In genomic region chr2:54176577-54176976, GRCh38 we compare ENCODE assay signal across 8 cellular contexts.
DNase-seq lines count a peak whose midpoint lies in the region; ATAC-seq and TF ChIP-seq lines count a peak whose summit lies in the region.

No MANE protein-coding gene starts in this region.

- DNase-seq in EH (ENCODE audit: low read depth) (peak; percentile 67), LNCaP clone FGC (ENCODE audit: low read depth) (no peak), ascending aorta (ENCODE audit: low spot score in 2 of 2) (peak in 1 of 2 donors; percentile 65), iPS-NIHi7 (ENCODE audit: extremely low spot score) (peak; percentile 73), upper lobe of right lung (peak; percentile 64)

- no peaks in the 10 kb centered on the region for H3K4me1 ChIP-seq in ascending aorta
- H3K4me1 ChIP-seq in upper lobe of right lung: no peaks in the 10 kb centered on the region

- no peaks in the 10 kb centered on the region for H3K27me3 ChIP-seq in ascending aorta
- no peaks in the 10 kb centered on the region for H3K27me3 ChIP-seq in upper lobe of right lung

- TF ChIP-seq CTCF in LNCaP clone FGC (IDR thresholded peaks at IDR 0.05; ENCODE audit: control insufficient read depth, extremely low read depth, insufficient read depth) (peak; percentile 28; the same call in 1 of the 2 replicates), ascending aorta (IDR thresholded peaks at IDR 0.05) (peak in 2 of 3 experiments; percentile 18 to 55), upper lobe of right lung (IDR thresholded peaks at IDR 0.05) (peak; percentile 48)

- intact Hi-C loops in ascending aorta (cut with DNase I): loop anchor here (10.0 kb wide), 1 partner anchor 658 kb away; no protein-coding TSS in a partner anchor
- intact Hi-C loops in upper lobe of right lung (cut with DNase I): no loop called here

- H3K27ac ChIP-seq in ascending aorta (no peak overlapping the region), upper lobe of right lung (no peak overlapping the region)

- H3K9me3 ChIP-seq in ascending aorta: no peaks in the 10 kb centered on the region
- H3K9me3 ChIP-seq in upper lobe of right lung: no peaks in the 10 kb centered on the region

- H3K36me3 ChIP-seq in ascending aorta: no peaks in the 10 kb centered on the region
- no peaks in the 10 kb centered on the region for H3K36me3 ChIP-seq in upper lobe of right lung

- H3K4me3 ChIP-seq in LNCaP clone FGC (ENCODE audit: low read depth, low read length) (no peak overlapping the region), ascending aorta (no peak overlapping the region), upper lobe of right lung (no peak overlapping the region)

- peak; percentile 90 for ATAC-seq in upper lobe of right lung
- ATAC-seq in GM21786 (IDR thresholded peaks at IDR 0.05; ENCODE audit: unreplicated experiment): no peak
- no peak for ATAC-seq in GM18502 (IDR thresholded peaks at IDR 0.05; ENCODE audit: poor library complexity, unreplicated experiment)
- ATAC-seq in HG02840 (IDR thresholded peaks at IDR 0.05; ENCODE audit: low FRiP score, unreplicated experiment): no peak
